In the genomic region with DNA sequence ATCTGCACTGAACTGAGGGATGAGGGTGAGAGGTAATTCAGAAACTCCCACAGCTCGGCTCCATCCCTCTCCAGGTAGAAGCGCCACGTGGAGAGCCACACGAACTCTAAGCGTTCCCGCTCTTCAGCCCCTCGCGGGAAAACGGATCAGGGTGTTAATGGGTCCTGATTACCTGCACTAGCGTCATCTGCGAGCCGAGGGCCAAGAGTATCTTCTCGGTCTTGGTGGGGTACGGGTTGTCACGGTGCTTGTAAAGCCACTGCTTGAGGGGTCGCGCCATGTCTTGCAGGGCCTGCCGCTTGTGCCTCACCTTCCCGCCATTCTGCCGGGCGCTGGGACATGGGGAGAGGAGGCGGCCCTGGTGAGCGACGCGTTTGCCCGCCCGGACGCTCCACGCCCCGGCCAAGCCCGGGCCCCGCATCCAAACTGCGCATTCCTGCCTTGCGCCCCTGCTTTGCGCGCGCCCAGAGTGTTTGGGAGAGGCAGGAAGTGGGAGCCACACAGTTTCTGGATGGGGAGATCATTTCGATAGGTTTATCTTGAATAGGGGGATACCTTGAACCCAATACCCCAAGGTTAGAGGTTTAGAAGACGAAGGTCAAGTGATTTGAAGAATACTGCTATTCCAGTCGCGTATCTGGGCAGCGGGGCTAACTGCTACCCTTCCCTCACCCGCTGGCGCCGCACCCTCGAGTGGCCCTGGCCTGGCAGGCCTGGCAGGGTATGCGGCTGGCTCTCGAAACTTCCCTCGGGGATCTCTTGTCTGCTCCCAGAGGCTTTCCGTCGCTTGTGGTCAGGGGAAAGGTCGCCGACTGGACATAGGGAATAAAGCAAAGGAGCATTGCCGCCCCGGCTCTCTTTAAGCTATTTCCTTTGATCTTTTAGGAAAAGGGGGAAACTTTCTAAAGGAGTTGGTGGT, we compare ENCODE assay signal across 9 cellular contexts. TPM values are rescaled to one million over a fixed set of nuclear protein-coding genes. Genes with fewer than 3 reads are reported as not detected.
A peak's percentile ranks its signal among the peaks of the same experiment; 100 is the strongest.
DNase-seq lines count a peak whose midpoint lies in the region; ATAC-seq, FAIRE-seq and TF ChIP-seq lines count a peak whose summit lies in the region.
"Had no signal": no experiment of that assay in that cellular context is flagged by ENCODE, and none has a peak within 500 bp of the region (broad histone marks: within the 10 kb centered on the region; RNA-seq: fewer than 3 reads in every experiment).

No MANE protein-coding gene starts in this region.

- H3K4me1 ChIP-seq in hepatocyte (ENCODE audit: insufficient read depth): peaks cover 38% of the 10 kb centered on the region

- no peaks in the 10 kb centered on the region for H3K9me3 ChIP-seq in hepatocyte (ENCODE audit: low read depth)

- no peak for TF ChIP-seq POLR2A in GM12891 (IDR thresholded peaks at IDR 0.05; ENCODE audit: low read depth, low read length)

- WGBS in hepatocyte (ENCODE audit: low lambda C conversion rate, missing lambda C conversion rate): 11% methylated on average over 55 of the region's 55 CpGs

- FAIRE-seq in GM12891 (lab: Jason Lieb, UNC): no peak
- FAIRE-seq: endometrium had no signal

- peak overlapping the region; percentile 97 for H3K4me2 ChIP-seq in hepatocyte

- no peaks in the 10 kb centered on the region for H3K79me2 ChIP-seq in hepatocyte

- no peaks in the 10 kb centered on the region for H3K9me3 Mint-ChIP-seq in activated T-cell treated with anti-CD3 and anti-CD28 coated beads, Interleukin-2, amount 50 U/mL, for 72 hours

- DNase-seq in GM12891 (ENCODE audit: insufficient read length, low spot score): peak; percentile 1
- DNase-seq in activated T-cell treated with anti-CD3 and anti-CD28 coated beads, Interleukin-2, amount 50 U/mL, for 72 hours: peak; percentile 10 to 25
- DNase-seq in hepatocyte (ENCODE audit: low spot score): peak; percentile 8
- no peak for DNase-seq in skeletal muscle cell (ENCODE audit: low read depth)
- DNase-seq in DMS153 treated with DMSO at 0.1 percent for 48 hours (lab: John Stamatoyannopoulos, UW; ENCODE audit: unreplicated experiment): no peak
- no peak for DNase-seq in cortex of kidney (lab: John Stamatoyannopoulos, UW)

- H3K36me3 ChIP-seq in hepatocyte (replicated peaks; ENCODE audit: insufficient read depth, low read depth): no peaks in the 10 kb centered on the region

- no peak for TF ChIP-seq CTCF in hepatocyte (IDR thresholded peaks at IDR 0.05; ENCODE audit: poor library complexity)

- no peak for ATAC-seq in activated T-cell treated with anti-CD3 and anti-CD28 coated beads, Interleukin-2, amount 50 U/mL, for 72 hours (replicated peaks in 1 of 2)
- no peak for ATAC-seq in GM18873 (IDR thresholded peaks at IDR 0.05; ENCODE audit: low FRiP score, unreplicated experiment)
- no peak for ATAC-seq in GM21529 (IDR thresholded peaks at IDR 0.05; ENCODE audit: unreplicated experiment)

- peak overlapping the region; percentile 68 to 80 for H3K4me3 Mint-ChIP-seq in activated T-cell treated with anti-CD3 and anti-CD28 coated beads, Interleukin-2, amount 50 U/mL, for 72 hours

- H4K20me1 ChIP-seq in hepatocyte (ENCODE audit: insufficient read depth, poor library complexity, severe bottlenecking): no peaks in the 10 kb centered on the region

- peaks cover 90% of the 10 kb centered on the region for H3K27me3 ChIP-seq in hepatocyte

- peaks cover 35% of the 10 kb centered on the region for H3K4me1 Mint-ChIP-seq in activated T-cell treated with anti-CD3 and anti-CD28 coated beads, Interleukin-2, amount 50 U/mL, for 72 hours (ENCODE audit: low read depth)

- peak overlapping the region; percentile 2 for H2AFZ ChIP-seq in hepatocyte

- no peak overlapping the region for H3K4me3 ChIP-seq in hepatocyte
- H3K4me3 ChIP-seq in skeletal muscle cell (ENCODE audit: low read depth, low read length): peak overlapping the region; percentile 57

- H3K27ac Mint-ChIP-seq in activated T-cell treated with anti-CD3 and anti-CD28 coated beads, Interleukin-2, amount 50 U/mL, for 72 hours: no peak overlapping the region

- H3K27me3 Mint-ChIP-seq in activated T-cell treated with anti-CD3 and anti-CD28 coated beads, Interleukin-2, amount 50 U/mL, for 72 hours (ENCODE audit: low read depth): peaks cover 64% of the 10 kb centered on the region

- no peaks in the 10 kb centered on the region for H3K9me2 ChIP-seq in hepatocyte (replicated peaks; ENCODE audit: insufficient read depth)

- no peak overlapping the region for H3K27ac ChIP-seq in hepatocyte

- H3K36me3 Mint-ChIP-seq in activated T-cell treated with anti-CD3 and anti-CD28 coated beads, Interleukin-2, amount 50 U/mL, for 72 hours (ENCODE audit: insufficient read depth in 2 of 2): peaks cover 0 to 3% of the 10 kb centered on the region in 2 donors

TF ChIP-seq in GM12891, 5 proteins besides CTCF, POLR2A, EP300 and RAD21:
- TF ChIP-seq SPI1 (IDR thresholded peaks at IDR 0.05; ENCODE audit: low read depth, low read length) (no peak), TAF1 (IDR thresholded peaks at IDR 0.05; ENCODE audit: low read depth, low read length) (no peak), PAX5 (IDR thresholded peaks at IDR 0.05; ENCODE audit: insufficient read depth, low read length, severe bottlenecking) (no peak), POLR2AphosphoS5 (IDR thresholded peaks at IDR 0.05; ENCODE audit: low read depth, low read length) (no peak), POU2F2 (IDR thresholded peaks at IDR 0.05; ENCODE audit: low read depth, low read length) (no peak)

RNA-seq across cellular contexts. Expression of gene MKX, which starts 4.2 kb away (rescaled TPM):
- polyA plus RNA-seq in GM12891 (2012; ENCODE audit: low read depth, missing spikeins): not detected
- 1 to 10 TPM; 1.0 to 2.2 TPM for total RNA-seq in activated T-cell treated with anti-CD3 and anti-CD28 coated beads, Interleukin-2, amount 50 U/mL, for 72 hours
- 0.72 and 0.90 TPM in 2 replicates for total RNA-seq in hepatocyte
- 0.10 and 0.94 TPM in 2 replicates for polyA plus RNA-seq in hepatocyte

Comparison
In these comparisons a context has a peak if more than half of its experiments do, and no peak if none do; other contexts are left out.
1. DNase-seq: peak in GM12891 (single experiment), activated T-cell treated with anti-CD3 and anti-CD28 coated beads, Interleukin-2, amount 50 U/mL, for 72 hours (2 of 2) and hepatocyte (single experiment); none in skeletal muscle cell (single experiment), DMS153 treated with DMSO at 0.1 percent for 48 hours (single experiment) and cortex of kidney (single experiment).